8 cellular contexts compared by ENCODE assay signal in the genomic region with DNA sequence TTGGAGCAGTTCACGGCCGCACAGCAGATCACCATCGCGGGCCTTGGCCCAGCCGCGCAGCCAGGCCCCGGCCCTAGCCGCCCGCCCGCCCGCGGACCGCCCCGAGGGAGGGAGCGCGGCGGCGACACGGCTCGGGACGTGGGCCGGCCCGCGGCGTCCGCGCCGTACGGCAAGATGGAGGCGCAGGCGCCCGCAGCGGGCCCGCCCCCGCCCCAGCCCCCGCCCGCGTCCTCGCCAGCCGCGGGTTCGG. TPM values are rescaled to one million over a fixed set of nuclear protein-coding genes. Genes with fewer than 3 reads are reported as not detected.
A peak's percentile ranks its signal among the peaks of the same experiment; 100 is the strongest.
DNase-seq lines count a peak whose midpoint lies in the region; ATAC-seq and TF ChIP-seq lines count a peak whose summit lies in the region.

A gene with protein sequence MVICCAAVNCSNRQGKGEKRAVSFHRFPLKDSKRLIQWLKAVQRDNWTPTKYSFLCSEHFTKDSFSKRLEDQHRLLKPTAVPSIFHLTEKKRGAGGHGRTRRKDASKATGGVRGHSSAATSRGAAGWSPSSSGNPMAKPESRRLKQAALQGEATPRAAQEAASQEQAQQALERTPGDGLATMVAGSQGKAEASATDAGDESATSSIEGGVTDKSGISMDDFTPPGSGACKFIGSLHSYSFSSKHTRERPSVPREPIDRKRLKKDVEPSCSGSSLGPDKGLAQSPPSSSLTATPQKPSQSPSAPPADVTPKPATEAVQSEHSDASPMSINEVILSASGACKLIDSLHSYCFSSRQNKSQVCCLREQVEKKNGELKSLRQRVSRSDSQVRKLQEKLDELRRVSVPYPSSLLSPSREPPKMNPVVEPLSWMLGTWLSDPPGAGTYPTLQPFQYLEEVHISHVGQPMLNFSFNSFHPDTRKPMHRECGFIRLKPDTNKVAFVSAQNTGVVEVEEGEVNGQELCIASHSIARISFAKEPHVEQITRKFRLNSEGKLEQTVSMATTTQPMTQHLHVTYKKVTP (minus strand): TSS at position 176 of the 250 bp plus-strand sequence. CDS start 141 bp downstream, at position 35.

- H3K9me3 Mint-ChIP-seq in MCF 10A (ENCODE audit: unreplicated experiment), result no peaks in the 10 kb centered on the region

- DNase-seq in A673 (ENCODE audit: low spot score), result no peak
- peak; percentile 67 for DNase-seq in RPMI8226
- no peak for DNase-seq in MCF 10A (ENCODE audit: unreplicated experiment)
- no peak for DNase-seq in kidney epithelial cell (ENCODE audit: low read depth)
- peak; percentile 60 for DNase-seq in stimulated activated CD4-positive, alpha-beta T cell treated with anti-CD3 and anti-CD28 coated beads, Interleukin-4, amount 100 ng/mL, for 1 hour
- no peak for DNase-seq in KBM-7

- in situ Hi-C loops in KBM-7 (cut with MboI; ENCODE audit: low pct_unique_long_range_greater_than_20kb, low sequenced_read_pairs), result no loop called here

- peak; percentile 41 for ATAC-seq in GM18520 (IDR thresholded peaks at IDR 0.05; ENCODE audit: unreplicated experiment)
- peak; percentile 56 for ATAC-seq in HG02943 (IDR thresholded peaks at IDR 0.05; ENCODE audit: low read depth, unreplicated experiment)

- H3K36me3 Mint-ChIP-seq in MCF 10A (ENCODE audit: insufficient read depth, unreplicated experiment), result peaks cover 17% of the 10 kb centered on the region

- H3K9me3 ChIP-seq in A673 (ENCODE audit: low read depth, low read length, poor library complexity, severe bottlenecking), result no peaks in the 10 kb centered on the region

- H3K36me3 ChIP-seq in A673 (ENCODE audit: insufficient read depth, low read length, poor library complexity, severe bottlenecking), result peaks cover 36% of the 10 kb centered on the region
- peaks cover 6% of the 10 kb centered on the region for H3K36me3 ChIP-seq in kidney epithelial cell (ENCODE audit: control insufficient read depth, insufficient read depth, low read length)

- H3K27me3 ChIP-seq in A673 (replicated peaks; ENCODE audit: insufficient read depth, low read depth, low read length, poor library complexity) (no peaks in the 10 kb centered on the region), kidney epithelial cell (ENCODE audit: control insufficient read depth, insufficient read depth, low read length) (no peaks in the 10 kb centered on the region)

- no peaks in the 10 kb centered on the region for H3K27me3 Mint-ChIP-seq in MCF 10A (ENCODE audit: insufficient read depth, unreplicated experiment)

- peak within 1 kb of the TSS; percentile 86 for H3K27ac Mint-ChIP-seq in MCF 10A (ENCODE audit: low read depth, unreplicated experiment)

- H3K4me1 Mint-ChIP-seq in MCF 10A (ENCODE audit: insufficient read depth, unreplicated experiment), result peaks cover 31% of the 10 kb centered on the region

- H3K4me1 ChIP-seq in A673 (ENCODE audit: insufficient read depth, low read length, poor library complexity, severe bottlenecking), result peaks cover 5% of the 10 kb centered on the region

- TF ChIP-seq CTCF in A673 (conservative IDR thresholded peaks at IDR 0.05; ENCODE audit: low read depth, low read length) (no peak), MCF 10A (IDR thresholded peaks at IDR 0.05; ENCODE audit: unreplicated experiment) (no peak), kidney epithelial cell (IDR thresholded peaks at IDR 0.05; ENCODE audit: insufficient read depth, low read length, poor library complexity, severe bottlenecking) (no peak)

- peak within 1 kb of the TSS; percentile 99 for H3K27ac ChIP-seq in A673 (ENCODE audit: low read depth, low read length, poor library complexity, severe bottlenecking)

- intact Hi-C loops in A673 (cut with micrococcal nuclease; ENCODE audit: unreplicated experiment), result no loop called here
- intact Hi-C loops in MCF 10A (cut with micrococcal nuclease), result loop anchor here (10.0 kb wide), 1 partner anchor 282 kb away; a partner anchor contains a TSS

- POLR2A ChIA-PET in A673 (lab: Charles Lee; ENCODE audit: low non-redundant PET), result no interaction called here
- POLR2A ChIA-PET in MCF 10A (lab: Yijun Ruan, JAX), result interaction anchor here (0.7 to 2.8 kb wide), 12 partner anchors 12 to 535 kb away, joined by 3 to 26 read pairs (median 3); a partner anchor contains a TSS

- peak within 1 kb of the TSS; percentile 90 for H3K4me3 Mint-ChIP-seq in MCF 10A (ENCODE audit: unreplicated experiment)

- CTCF ChIA-PET in A673 (lab: Charles Lee) (no interaction called here), MCF 10A (lab: Yijun Ruan, JAX) (no interaction called here)

- H3K4me3 ChIP-seq in A673 (ENCODE audit: low read depth, low read length, poor library complexity, severe bottlenecking) (peak within 1 kb of the TSS; percentile 96), kidney epithelial cell (ENCODE audit: low read depth, low read length) (peak within 1 kb of the TSS; percentile 97)

- BruUV-seq in A673 (replicated peaks; lab: Mats Ljungman, UMichigan) (no TSS peak), MCF 10A (replicated peaks; lab: Mats Ljungman, UMichigan) (no TSS peak)

RNA-seq across cellular contexts. Expression of the gene that starts here (rescaled TPM):
- total RNA-seq in A673 (2021) (82.0 and 84.9 TPM in 2 replicates), MCF 10A (2022) (64.5 and 91.8 TPM in 2 replicates), kidney epithelial cell (43.3 and 51.7 TPM in 2 replicates)

Comparison
In these comparisons a context has a peak if more than half of its experiments do, and no peak if none do; other contexts are left out.
1. DNase-seq: peak in RPMI8226 (single experiment) and stimulated activated CD4-positive, alpha-beta T cell treated with anti-CD3 and anti-CD28 coated beads, Interleukin-4, amount 100 ng/mL, for 1 hour (single experiment); none in A673 (single experiment), MCF 10A (single experiment), kidney epithelial cell (single experiment) and KBM-7 (single experiment).